Comparison of ENCODE assay signal across 8 cellular contexts in the genomic region with DNA sequence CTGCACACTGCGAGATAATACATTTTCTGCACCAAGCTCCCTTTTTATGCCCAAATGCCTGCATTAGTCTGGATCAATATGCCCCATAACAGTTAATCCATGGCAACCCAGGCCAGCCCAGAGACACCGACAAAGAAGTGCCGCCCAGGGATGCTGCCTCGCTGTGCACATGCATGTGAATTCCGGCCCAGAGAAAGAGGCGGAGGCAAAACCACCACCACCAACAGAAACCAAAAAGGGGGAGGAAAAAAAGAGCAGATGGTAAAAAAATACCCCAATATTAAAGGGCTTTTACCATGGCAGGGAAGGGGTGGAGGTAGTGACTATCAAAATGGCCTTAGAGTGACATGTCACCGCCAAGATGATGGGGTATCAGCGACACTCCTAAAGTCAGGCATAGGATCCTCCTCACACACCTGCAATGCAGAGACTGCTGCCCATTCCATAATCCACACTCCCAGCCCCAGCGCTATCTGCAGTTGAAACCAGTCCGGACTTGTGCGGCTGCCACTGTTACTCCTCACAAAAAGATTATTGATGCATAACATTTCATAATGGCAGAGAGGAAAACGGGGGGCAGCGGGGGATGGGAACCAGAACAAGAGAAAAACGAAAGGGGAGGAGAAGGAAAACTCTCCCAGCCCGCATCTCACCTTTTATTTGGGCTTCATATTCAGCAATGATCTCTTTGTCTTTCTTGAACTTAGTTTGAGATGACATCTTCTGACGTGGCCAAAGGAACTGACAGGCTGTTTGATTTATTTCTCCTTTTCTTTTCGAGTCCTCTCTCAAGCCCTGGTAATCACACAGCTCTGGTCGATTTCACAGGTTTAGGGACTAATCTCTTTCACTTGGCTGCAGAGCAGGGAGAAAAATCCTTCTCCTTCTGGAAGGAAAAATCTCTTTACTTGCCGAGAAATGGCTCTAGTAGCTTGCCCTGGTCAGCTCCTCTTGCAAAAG. TPM values are rescaled to one million over a fixed set of nuclear protein-coding genes. Genes with fewer than 3 reads are reported as not detected.
DNase-seq lines count a peak whose midpoint lies in the region; ATAC-seq, FAIRE-seq and TF ChIP-seq lines count a peak whose summit lies in the region.

No MANE protein-coding gene starts in this region.

- no peak for FAIRE-seq in H54 (lab: Jason Lieb, UNC)

- ATAC-seq in GM19351 (IDR thresholded peaks at IDR 0.05; ENCODE audit: unreplicated experiment), result no peak

- DNase-seq in activated CD4-positive, alpha-beta T cell treated with anti-CD3 and anti-CD28 coated beads for 48 hours, result peak; percentile 13
- DNase-seq in activated CD4-positive, alpha-beta T cell treated with anti-CD3 and anti-CD28 coated beads, Interleukin-2, amount 50 U/mL, for 4 hours, result no peak
- DNase-seq in OCI-M1 (lab: John Stamatoyannopoulos, UW), result peak; percentile 46
- peak; percentile 83 for DNase-seq in epithelial cell of esophagus (ENCODE audit: low read depth)
- peak; percentile 27 for DNase-seq in occipital lobe (lab: John Stamatoyannopoulos, UW)
- no peak for DNase-seq in H54 (ENCODE audit: insufficient read length, low spot score)
- no peak for DNase-seq in AG08396 (ENCODE audit: low spot score)

- no peak for TF ChIP-seq POLR2A in H54 (IDR thresholded peaks at IDR 0.05; ENCODE audit: low read depth, low read length)

- no peak for TF ChIP-seq CTCF in epithelial cell of esophagus (IDR thresholded peaks at IDR 0.05; ENCODE audit: insufficient read depth, low read depth, low read length, missing control alignments)

- H3K4me3 ChIP-seq in epithelial cell of esophagus (ENCODE audit: low read length), result peak overlapping the region; percentile 90

RNA-seq across cellular contexts. Expression of a gene that starts 0.9 kb away (rescaled TPM):
- 89.5 TPM for total RNA-seq in occipital lobe

Comparison
In these comparisons a context has a peak if more than half of its experiments do, and no peak if none do; other contexts are left out.
1. DNase-seq: peak in activated CD4-positive, alpha-beta T cell treated with anti-CD3 and anti-CD28 coated beads for 48 hours (single experiment), OCI-M1 (single experiment), epithelial cell of esophagus (single experiment) and occipital lobe (single experiment); none in activated CD4-positive, alpha-beta T cell treated with anti-CD3 and anti-CD28 coated beads, Interleukin-2, amount 50 U/mL, for 4 hours (0 of 2), H54 (single experiment) and AG08396 (single experiment).